Comparison of ENCODE assay signal across 13 cellular contexts in the genomic region with DNA sequence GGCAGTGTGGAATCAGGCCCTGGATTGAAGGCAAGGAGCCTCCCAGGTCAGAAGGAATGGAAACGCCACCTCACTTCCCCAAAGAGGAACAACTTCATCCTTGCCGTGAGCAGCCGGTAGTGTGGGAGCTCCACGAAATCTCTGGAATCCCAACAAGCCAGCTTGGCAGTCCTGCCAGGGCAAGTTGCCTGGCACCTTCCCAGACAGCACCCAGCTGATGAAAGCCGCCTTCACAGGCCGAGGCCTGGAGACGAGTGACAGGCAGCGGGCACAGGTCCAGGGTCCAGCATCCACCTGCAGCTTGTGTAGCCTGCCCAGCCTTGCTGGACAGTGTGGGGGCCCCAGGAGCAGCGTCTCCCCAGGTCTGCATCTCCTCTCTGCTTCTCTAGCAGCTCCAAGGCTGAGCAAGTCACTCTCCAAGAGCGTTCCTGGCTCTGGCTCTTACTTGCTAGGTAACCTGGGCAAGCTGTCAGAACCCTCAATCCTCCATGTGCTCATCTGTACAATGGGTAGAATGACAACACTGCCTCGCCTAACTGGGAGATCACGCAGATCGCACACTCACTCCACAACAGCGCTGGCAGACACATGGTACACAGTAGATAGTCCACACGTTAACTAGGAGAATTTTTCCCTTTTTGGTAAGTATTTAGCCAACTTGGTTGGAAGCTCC. TPM values are rescaled to one million over a fixed set of nuclear protein-coding genes. Genes with fewer than 3 reads are reported as not detected.
DNase-seq lines count a peak whose midpoint lies in the region; ATAC-seq and TF ChIP-seq lines count a peak whose summit lies in the region.
"Had no signal": no experiment of that assay in that cellular context is flagged by ENCODE, and none has a peak within 500 bp of the region (broad histone marks: within the 10 kb centered on the region; RNA-seq: fewer than 3 reads in every experiment).

No MANE protein-coding gene starts in this region.

- H3K36me3 ChIP-seq in HCT116 (ENCODE audit: control insufficient read depth in 1 of 2, insufficient read depth in 2 of 2, low read length in 2 of 2), result no peaks in the 10 kb centered on the region; a peak in 1 of 4 replicates
- H3K36me3 ChIP-seq: esophagus muscularis mucosa had no signal

- no peaks in the 10 kb centered on the region for H3K9me3 Mint-ChIP-seq in CD14-positive monocyte
- no peaks in the 10 kb centered on the region for H3K9me3 Mint-ChIP-seq in stimulated activated naive B cell treated with anti-CD40 and anti-IgM and Interleukin-4, amounts not matched to agents 10 μg/mL and 1 μg/mL and 100 μg/mL, for 72 hours
- H3K9me3 Mint-ChIP-seq: activated CD4-positive, alpha-beta memory T cell treated with anti-CD3 and anti-CD28 coated beads, Interleukin-2, amount 10 ng/mL, durations not matched to agents 7 days and 5 days had no signal

- no peak for TF ChIP-seq RAD21 in HCT116 (IDR thresholded peaks at IDR 0.05; ENCODE audit: low read depth)

- H3K36me3 Mint-ChIP-seq in CD14-positive monocyte, result peaks cover 3 to 6% of the 10 kb centered on the region in 2 donors
- H3K36me3 Mint-ChIP-seq in stimulated activated naive B cell treated with anti-CD40 and anti-IgM and Interleukin-4, amounts not matched to agents 10 μg/mL and 1 μg/mL and 100 μg/mL, for 72 hours, result peaks cover 6 to 10% of the 10 kb centered on the region in 2 donors

- CTCF ChIA-PET in HCT116 (lab: Charles Lee), result no interaction called here

- no peaks in the 10 kb centered on the region for H4K20me1 ChIP-seq in HCT116 (ENCODE audit: insufficient read depth)

- no peaks in the 10 kb centered on the region for H3K9me2 ChIP-seq in HCT116 (ENCODE audit: insufficient read depth)

- ATAC-seq in HCT116 (no peak), GM19395 (IDR thresholded peaks at IDR 0.05; ENCODE audit: unreplicated experiment) (no peak)
- ATAC-seq in stimulated activated naive B cell treated with anti-CD40 and anti-IgM and Interleukin-4, amounts not matched to agents 10 μg/mL and 1 μg/mL and 100 μg/mL, for 72 hours (replicated peaks), result no peak

- RAD21 ChIA-PET in HCT116 (lab: Charles Lee; ENCODE audit: low non-redundant PET in 1 of 2, low total read pairs in 2 of 2, uncharacterized antibody in 2 of 2, unreplicated experiment in 2 of 2), result interaction anchor here in 1 of 2 experiments (0.7 kb wide), 1 partner anchor 236 kb away, joined by 3 read pairs; no protein-coding TSS in a partner anchor

- H3K4me3 ChIP-seq in HCT116 (replicated peaks in 1 of 2; ENCODE audit: low read depth in 1 of 2, low read length in 2 of 2), result no peak overlapping the region
- H3K4me3 ChIP-seq: esophagus muscularis mucosa had no signal

- TF ChIP-seq CTCF in HCT116 (IDR thresholded peaks at IDR 0.05 in 2 of 3, conservative IDR thresholded peaks at IDR 0.05 in 1 of 3; ENCODE audit: borderline replicate concordance in 1 of 3, insufficient read depth in 1 of 3, low read depth in 2 of 3, low read length in 2 of 3), result no peak
- no peak for TF ChIP-seq CTCF in VCaP (conservative IDR thresholded peaks at IDR 0.05)
- TF ChIP-seq CTCF in CD14-positive monocyte (IDR thresholded peaks at IDR 0.05), result no peak

- no peak overlapping the region for H2AFZ ChIP-seq in HCT116 (ENCODE audit: low read depth, low read length, poor library complexity, severe bottlenecking)

- BruUV-seq in HCT116 (replicated peaks; lab: Mats Ljungman, UMichigan), result no TSS peak

- H3K79me2 ChIP-seq in HCT116 (ENCODE audit: insufficient read depth, low read length), result peaks cover 59% of the 10 kb centered on the region

- no peak overlapping the region for H3K4me3 Mint-ChIP-seq in CD14-positive monocyte
- no peak overlapping the region for H3K4me3 Mint-ChIP-seq in stimulated activated naive B cell treated with anti-CD40 and anti-IgM and Interleukin-4, amounts not matched to agents 10 μg/mL and 1 μg/mL and 100 μg/mL, for 72 hours
- H3K4me3 Mint-ChIP-seq: activated CD4-positive, alpha-beta memory T cell treated with anti-CD3 and anti-CD28 coated beads, Interleukin-2, amount 10 ng/mL, durations not matched to agents 7 days and 5 days had no signal

- POLR2A ChIA-PET in HCT116 (lab: Charles Lee), result no interaction called here

- peak overlapping the region in 1 of 7 donors; percentile 22 for H3K27ac Mint-ChIP-seq in CD14-positive monocyte
- H3K27ac Mint-ChIP-seq in stimulated activated naive B cell treated with anti-CD40 and anti-IgM and Interleukin-4, amounts not matched to agents 10 μg/mL and 1 μg/mL and 100 μg/mL, for 72 hours, result no peak overlapping the region

- H3K27ac ChIP-seq in HCT116 (ENCODE audit: low read depth, low read length), result peak overlapping the region; percentile 12; the same call in 1 of the 2 replicates
- peak overlapping the region; percentile 65 for H3K27ac ChIP-seq in VCaP
- H3K27ac ChIP-seq: esophagus muscularis mucosa had no signal

- peaks cover 12% of the 10 kb centered on the region for H3K4me1 Mint-ChIP-seq in CD14-positive monocyte
- peaks cover 8 to 14% of the 10 kb centered on the region in 2 donors for H3K4me1 Mint-ChIP-seq in stimulated activated naive B cell treated with anti-CD40 and anti-IgM and Interleukin-4, amounts not matched to agents 10 μg/mL and 1 μg/mL and 100 μg/mL, for 72 hours

- H3K27me3 Mint-ChIP-seq in CD14-positive monocyte (ENCODE audit: low read depth in 3 of 3), result peaks cover 1 to 6% (median 4%) of the 10 kb centered on the region in 3 donors
- H3K27me3 Mint-ChIP-seq in stimulated activated naive B cell treated with anti-CD40 and anti-IgM and Interleukin-4, amounts not matched to agents 10 μg/mL and 1 μg/mL and 100 μg/mL, for 72 hours, result no peaks in the 10 kb centered on the region
- H3K27me3 Mint-ChIP-seq: activated CD4-positive, alpha-beta memory T cell treated with anti-CD3 and anti-CD28 coated beads, Interleukin-2, amount 10 ng/mL, durations not matched to agents 7 days and 5 days had no signal

- H3K4me1 ChIP-seq in HCT116 (ENCODE audit: control insufficient read depth in 1 of 2, insufficient read depth in 2 of 2, low read length in 2 of 2), result peaks cover 35 to 47% of the 10 kb centered on the region in 2 experiments

- no peak overlapping the region for H3K9ac ChIP-seq in HCT116 (ENCODE audit: low read length)

- H3K4me2 ChIP-seq in HCT116 (ENCODE audit: low read length), result no peak overlapping the region

- DNase-seq in HCT116 (ENCODE audit: low read depth, low spot score) (no peak), globus pallidus (ENCODE audit: low spot score) (peak; percentile 42), occipital lobe (lab: John Stamatoyannopoulos, UW) (peak; percentile 56), CD14-positive monocyte (ENCODE audit: low spot score) (no peak), DMS53 (lab: John Stamatoyannopoulos, UW) (no peak)
- no peak for DNase-seq in stimulated activated naive B cell treated with anti-CD40 and anti-IgM and Interleukin-4, amounts not matched to agents 10 μg/mL and 1 μg/mL and 100 μg/mL, for 72 hours
- DNase-seq: activated CD4-positive, alpha-beta memory T cell treated with anti-CD3 and anti-CD28 coated beads, Interleukin-2, amount 10 ng/mL, durations not matched to agents 7 days and 5 days; amniotic stem cell; KBM-7; stimulated activated CD8-positive, alpha-beta memory T cell treated with anti-CD3 and anti-CD28 coated beads, Interleukin-4, amount 100 ng/mL, for 48 hours had no signal

- H3K9me3 ChIP-seq in HCT116 (ENCODE audit: control insufficient read depth in 1 of 2, insufficient read depth in 1 of 2, low read depth in 1 of 2, low read length in 2 of 2), result no peaks in the 10 kb centered on the region
- H3K9me3 ChIP-seq: esophagus muscularis mucosa had no signal

- no peaks in the 10 kb centered on the region for H3K27me3 ChIP-seq in HCT116 (ENCODE audit: insufficient read depth, low read length)
- H3K27me3 ChIP-seq: esophagus muscularis mucosa had no signal

- intact Hi-C loops in HCT116 (cut with micrococcal nuclease), result no loop called here
- intact Hi-C loops in CD14-positive monocyte (cut with micrococcal nuclease), result no loop called here

- no peak for TF ChIP-seq POLR2A in HCT116 (IDR thresholded peaks at IDR 0.05; ENCODE audit: borderline replicate concordance, extremely low read depth, insufficient read depth, insufficient read length)

TF ChIP-seq in HCT116, 20 proteins besides CTCF, POLR2A, EP300 and RAD21 (continues in another document):
- TF ChIP-seq ELF1 (IDR thresholded peaks at IDR 0.05; ENCODE audit: borderline replicate concordance, low read depth), result no peak
- no peak for TF ChIP-seq YY1 (IDR thresholded peaks at IDR 0.05; ENCODE audit: extremely low read depth, insufficient replicate concordance, low read depth, low read length)
- TF ChIP-seq SRF (IDR thresholded peaks at IDR 0.05; ENCODE audit: low read depth), result no peak
- TF ChIP-seq SIN3A (IDR thresholded peaks at IDR 0.05; ENCODE audit: low read depth), result no peak
- no peak for TF ChIP-seq SP1 (IDR thresholded peaks at IDR 0.05; ENCODE audit: low read depth)
- no peak for TF ChIP-seq CBX3 (IDR thresholded peaks at IDR 0.05; ENCODE audit: low read depth)
- TF ChIP-seq EZH2 (IDR thresholded peaks at IDR 0.05), result no peak
- TF ChIP-seq, protein P1, sequence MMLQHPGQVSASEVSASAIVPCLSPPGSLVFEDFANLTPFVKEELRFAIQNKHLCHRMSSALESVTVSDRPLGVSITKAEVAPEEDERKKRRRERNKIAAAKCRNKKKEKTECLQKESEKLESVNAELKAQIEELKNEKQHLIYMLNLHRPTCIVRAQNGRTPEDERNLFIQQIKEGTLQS (IDR thresholded peaks at IDR 0.05), result no peak
- TF ChIP-seq CEBPB (IDR thresholded peaks at IDR 0.05; ENCODE audit: low read depth), result no peak
- TF ChIP-seq JUND (IDR thresholded peaks at IDR 0.05), result no peak
- no peak for TF ChIP-seq ZFX (IDR thresholded peaks at IDR 0.05)
- TF ChIP-seq, protein P2, sequence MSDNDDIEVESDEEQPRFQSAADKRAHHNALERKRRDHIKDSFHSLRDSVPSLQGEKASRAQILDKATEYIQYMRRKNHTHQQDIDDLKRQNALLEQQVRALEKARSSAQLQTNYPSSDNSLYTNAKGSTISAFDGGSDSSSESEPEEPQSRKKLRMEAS (IDR thresholded peaks at IDR 0.05), result no peak

RNA-seq across cellular contexts. Expression of a gene that starts 43.0 kb away (rescaled TPM):
- total RNA-seq in HCT116 (2021; ENCODE audit: unreplicated experiment) (162 TPM), occipital lobe (27.0 TPM)
- 206 TPM in 2 replicates for polyA plus RNA-seq in HCT116 (2012)
- 1 to 10 TPM in 1 of 2 donors, under 1 TPM in 1; 0.63 to 1.4 TPM for polyA plus RNA-seq in CD14-positive monocyte

Comparison
In these comparisons a context has a peak if more than half of its experiments do, and no peak if none do; other contexts are left out.
1. DNase-seq: peak in globus pallidus (single experiment) and occipital lobe (single experiment); none in HCT116 (single experiment), CD14-positive monocyte (single experiment), DMS53 (single experiment) and stimulated activated naive B cell treated with anti-CD40 and anti-IgM and Interleukin-4, amounts not matched to agents 10 μg/mL and 1 μg/mL and 100 μg/mL, for 72 hours (single experiment).